In the genomic region with DNA sequence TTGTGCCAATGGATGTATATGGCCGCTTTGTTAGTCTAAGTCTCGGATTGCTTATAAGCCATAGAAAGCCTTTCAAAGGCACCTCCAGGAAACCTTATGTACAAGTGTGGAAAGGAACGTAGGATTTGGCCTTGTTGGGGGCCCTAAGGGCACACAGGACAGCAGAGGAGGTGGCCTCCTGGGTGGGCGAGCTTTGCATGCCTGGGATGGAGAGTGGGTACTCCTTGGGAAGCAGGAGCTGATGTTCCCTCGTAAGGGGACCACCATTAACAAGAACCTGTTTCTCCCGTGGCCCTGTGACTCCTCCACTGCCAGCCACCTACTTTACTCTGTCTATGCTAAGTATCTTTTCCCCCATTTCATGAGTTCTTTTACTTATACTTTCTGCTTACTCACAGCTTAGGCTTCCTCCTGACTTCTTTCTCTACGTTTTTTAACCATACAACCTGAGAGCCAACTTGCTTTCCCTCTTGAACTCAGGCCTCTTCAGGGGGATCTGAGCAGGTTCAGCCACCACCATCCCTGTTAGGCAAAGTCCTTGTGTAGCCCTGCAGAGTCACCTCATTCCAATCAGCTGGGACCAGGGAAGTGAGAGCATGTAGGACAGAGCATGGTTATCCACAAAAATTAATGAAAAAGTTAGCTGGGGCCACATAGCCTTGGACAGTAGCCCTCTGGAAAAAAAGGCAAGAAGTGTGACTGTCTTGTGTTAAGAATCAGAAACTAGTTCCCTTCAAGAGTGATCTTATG, we compare ENCODE assay signal across 22 cellular contexts.
"Had no signal": no experiment of that assay in that cellular context is flagged by ENCODE, and none has a peak within 500 bp of the region (broad histone marks: within the 10 kb centered on the region; RNA-seq: fewer than 3 reads in every experiment).

No MANE protein-coding gene starts in this region.

- H3K27ac ChIP-seq: coronary artery, hepatocyte, left lung, lower lobe of right lung, ovary, psoas muscle, right lobe of liver, thoracic aorta, upper lobe of left lung, uterus had no signal

- H3K4me1 ChIP-seq: left lung, lower lobe of right lung, psoas muscle, right lobe of liver, upper lobe of left lung, uterus had no signal

- H2AFZ ChIP-seq: hepatocyte had no signal

- H3K9me3 Mint-ChIP-seq: natural killer cell; stimulated activated naive B cell treated with anti-CD40 and anti-IgM and Interleukin-4, amounts not matched to agents 10 μg/mL and 1 μg/mL and 100 μg/mL, for 72 hours; stimulated activated naive CD8-positive, alpha-beta T cell treated with anti-CD3 and anti-CD28 coated beads, Interleukin-15, Interleukin-2, amounts not matched to agents 100 ng/mL and 50 ng/mL, for 24 hours had no signal

- H3K27me3 Mint-ChIP-seq: effector memory CD8-positive, alpha-beta T cell; stimulated activated naive B cell treated with anti-CD40 and anti-IgM and Interleukin-4, amounts not matched to agents 10 μg/mL and 1 μg/mL and 100 μg/mL, for 72 hours; stimulated activated naive CD8-positive, alpha-beta T cell treated with anti-CD3 and anti-CD28 coated beads, Interleukin-15, Interleukin-2, amounts not matched to agents 100 ng/mL and 50 ng/mL, for 24 hours had no signal

- H3K27me3 ChIP-seq: hepatocyte, left lung, ovary, right lobe of liver, tibial nerve, upper lobe of left lung, uterus had no signal

- DNase-seq: dermis blood vessel endothelial cell; effector memory CD8-positive, alpha-beta T cell; kidney; left lung; lower lobe of right lung; natural killer cell; occipital lobe; ovary; posterior cingulate gyrus; psoas muscle; right lobe of liver; small intestine; stimulated activated CD4-positive, alpha-beta T cell treated with anti-CD3 and anti-CD28 coated beads, Interleukin-15, amount 100 ng/mL, for 24 hours; stimulated activated CD4-positive, alpha-beta T cell treated with anti-CD3 and anti-CD28 coated beads, Interleukin-2, amount 100 ng/mL, for 48 hours; stimulated activated naive B cell treated with anti-CD40 and anti-IgM and Interleukin-4, amounts not matched to agents 10 μg/mL and 1 μg/mL and 100 μg/mL, for 72 hours; upper lobe of left lung; uterus had no signal

- H3K36me3 ChIP-seq: left lung, lower lobe of right lung, ovary, right lobe of liver, thoracic aorta, tibial nerve, upper lobe of left lung, uterus had no signal

- H3K9me3 ChIP-seq: left lung, lower lobe of right lung, ovary, psoas muscle, right lobe of liver, thoracic aorta, tibial nerve, upper lobe of left lung, uterus had no signal

- H3K4me2 ChIP-seq: hepatocyte had no signal

- H3K79me2 ChIP-seq: hepatocyte had no signal

- H3K4me1 Mint-ChIP-seq: natural killer cell; stimulated activated naive B cell treated with anti-CD40 and anti-IgM and Interleukin-4, amounts not matched to agents 10 μg/mL and 1 μg/mL and 100 μg/mL, for 72 hours had no signal

- H3K27ac Mint-ChIP-seq: effector memory CD8-positive, alpha-beta T cell; natural killer cell; stimulated activated naive B cell treated with anti-CD40 and anti-IgM and Interleukin-4, amounts not matched to agents 10 μg/mL and 1 μg/mL and 100 μg/mL, for 72 hours; stimulated activated naive CD8-positive, alpha-beta T cell treated with anti-CD3 and anti-CD28 coated beads, Interleukin-15, Interleukin-2, amounts not matched to agents 100 ng/mL and 50 ng/mL, for 24 hours had no signal

- H3K36me3 Mint-ChIP-seq: natural killer cell; stimulated activated naive B cell treated with anti-CD40 and anti-IgM and Interleukin-4, amounts not matched to agents 10 μg/mL and 1 μg/mL and 100 μg/mL, for 72 hours had no signal

- ATAC-seq: effector memory CD8-positive, alpha-beta T cell; left lung; natural killer cell; psoas muscle; right lobe of liver; stimulated activated naive B cell treated with anti-CD40 and anti-IgM and Interleukin-4, amounts not matched to agents 10 μg/mL and 1 μg/mL and 100 μg/mL, for 72 hours had no signal

- H3K4me3 Mint-ChIP-seq: effector memory CD8-positive, alpha-beta T cell; natural killer cell; stimulated activated naive B cell treated with anti-CD40 and anti-IgM and Interleukin-4, amounts not matched to agents 10 μg/mL and 1 μg/mL and 100 μg/mL, for 72 hours; stimulated activated naive CD8-positive, alpha-beta T cell treated with anti-CD3 and anti-CD28 coated beads, Interleukin-15, Interleukin-2, amounts not matched to agents 100 ng/mL and 50 ng/mL, for 24 hours had no signal

- H3K4me3 ChIP-seq: coronary artery, hepatocyte, left lung, lower lobe of right lung, ovary, psoas muscle, right lobe of liver, thoracic aorta, tibial nerve, upper lobe of left lung, uterus had no signal
